ENCODE assay signal across 5 cellular contexts in genomic region chr2:130527367-130527967, GRCh38. TPM values are rescaled to one million over a fixed set of nuclear protein-coding genes. Genes with fewer than 3 reads are reported as not detected.
"Had no signal": no experiment of that assay in that cellular context is flagged by ENCODE, and none has a peak within 500 bp of the region (broad histone marks: within the 10 kb centered on the region; RNA-seq: fewer than 3 reads in every experiment).

No MANE protein-coding gene starts in this region.

RNA-seq across cellular contexts. Expression of gene CFC1B, which starts 6.4 kb away (rescaled TPM):
- total RNA-seq: GM23248, H1, H9, HT-29, IMR-90 had no signal
- polyA plus RNA-seq: GM23248, IMR-90 had no signal

RNA-seq across cellular contexts. Expression of gene POTEI, which starts 18.3 kb away (rescaled TPM):
- total RNA-seq: GM23248, IMR-90 had no signal
- polyA plus RNA-seq: GM23248, IMR-90 had no signal
